Comparison of ENCODE assay signal across 8 cellular contexts in the genomic region with DNA sequence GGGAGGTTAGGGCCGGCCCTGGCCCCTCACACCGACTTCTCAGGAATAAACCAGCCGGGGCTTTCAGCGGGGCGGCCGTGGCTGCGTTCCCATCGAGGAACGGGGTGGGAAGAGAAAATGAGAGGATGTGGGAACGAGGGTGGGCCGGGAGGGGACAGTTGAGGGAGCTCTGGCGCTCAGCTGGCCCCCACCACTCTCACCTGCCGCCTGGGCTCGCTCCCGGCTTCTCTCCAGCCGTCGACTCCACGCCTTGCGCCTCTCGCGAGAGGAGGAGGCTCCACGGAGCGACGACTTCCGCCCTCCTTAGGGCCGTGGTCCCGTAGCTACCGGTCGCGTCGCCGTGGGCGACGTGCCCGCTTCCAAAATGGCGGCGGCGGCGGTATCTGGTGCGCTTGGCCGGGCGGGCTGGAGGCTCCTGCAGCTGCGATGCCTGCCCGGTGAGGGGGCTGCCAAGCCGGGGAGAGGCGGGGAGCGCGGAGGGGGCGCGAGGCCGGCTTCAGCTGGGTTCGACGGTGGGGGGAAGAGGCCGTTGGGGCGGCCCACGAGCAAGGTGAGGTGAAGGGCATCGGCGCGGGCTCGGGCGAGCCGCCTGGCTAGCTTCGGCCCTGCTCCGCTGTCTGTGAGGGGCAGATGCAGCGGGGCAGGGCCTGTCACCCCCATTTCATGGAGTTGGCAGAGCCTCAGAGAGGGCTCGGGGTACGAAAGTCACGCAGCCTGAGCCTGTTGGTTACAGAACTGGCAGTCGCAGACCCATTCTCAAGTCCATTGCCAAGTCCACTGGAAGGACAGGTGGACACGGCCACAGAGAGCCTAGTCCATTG. TPM values are rescaled to one million over a fixed set of nuclear protein-coding genes. Genes with fewer than 3 reads are reported as not detected.
DNase-seq lines count a peak whose midpoint lies in the region; ATAC-seq and TF ChIP-seq lines count a peak whose summit lies in the region.

A gene (minus strand): TSS at position 244 of the 821 bp plus-strand sequence. CDS start 6,457 bp downstream, outside the sequence.
A gene with protein sequence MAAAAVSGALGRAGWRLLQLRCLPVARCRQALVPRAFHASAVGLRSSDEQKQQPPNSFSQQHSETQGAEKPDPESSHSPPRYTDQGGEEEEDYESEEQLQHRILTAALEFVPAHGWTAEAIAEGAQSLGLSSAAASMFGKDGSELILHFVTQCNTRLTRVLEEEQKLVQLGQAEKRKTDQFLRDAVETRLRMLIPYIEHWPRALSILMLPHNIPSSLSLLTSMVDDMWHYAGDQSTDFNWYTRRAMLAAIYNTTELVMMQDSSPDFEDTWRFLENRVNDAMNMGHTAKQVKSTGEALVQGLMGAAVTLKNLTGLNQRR (plus strand): TSS at position 338 of the 821 bp plus-strand sequence. CDS start 27 bp downstream, at position 365.

- H3K4me2 ChIP-seq in DOHH2 (ENCODE audit: low read length) (peak within 1 kb of the TSS; percentile 90), GM23248 (ENCODE audit: unreplicated experiment) (peak within 1 kb of the TSS; percentile 97)

- H2AFZ ChIP-seq in GM23248: peak within 1 kb of the TSS; percentile 94

- POLR2A ChIA-PET in naive thymus-derived CD4-positive, alpha-beta T cell (lab: Charles Lee): interaction anchor here (0.6 to 6.4 kb wide), 22 partner anchors 9 to 288 kb away, joined by 3 to 95 read pairs (median 6); a partner anchor contains a TSS

- H3K9me3 Mint-ChIP-seq in activated T-helper 1 cell treated with anti-CD3 and anti-CD28 coated beads, Interleukin-12 subunit alpha, Interleukin-12 subunit beta, Interleukin-2, Interleukin-4 antibody, amounts not matched to agents 30 ng/mL and 10 ng/mL and 1 ng/mL, durations not matched to agents 14 hours and 24 hours and 36 hours: no peaks in the 10 kb centered on the region
- peaks cover 0 to 2% (median 0%) of the 10 kb centered on the region in 11 donors for H3K9me3 Mint-ChIP-seq in naive thymus-derived CD4-positive, alpha-beta T cell
- H3K9me3 Mint-ChIP-seq in stimulated activated memory B cell treated with anti-CD40 and anti-IgM and Interleukin-4, amounts not matched to agents 10 μg/mL and 1 μg/mL and 100 μg/mL, for 72 hours: no peaks in the 10 kb centered on the region

- H3K4me1 Mint-ChIP-seq in activated T-helper 1 cell treated with anti-CD3 and anti-CD28 coated beads, Interleukin-12 subunit alpha, Interleukin-12 subunit beta, Interleukin-2, Interleukin-4 antibody, amounts not matched to agents 30 ng/mL and 10 ng/mL and 1 ng/mL, durations not matched to agents 14 hours and 24 hours and 36 hours (ENCODE audit: low read depth): peaks cover 37% of the 10 kb centered on the region
- peaks cover 15 to 64% (median 45%) of the 10 kb centered on the region in 7 donors for H3K4me1 Mint-ChIP-seq in naive thymus-derived CD4-positive, alpha-beta T cell
- H3K4me1 Mint-ChIP-seq in stimulated activated memory B cell treated with anti-CD40 and anti-IgM and Interleukin-4, amounts not matched to agents 10 μg/mL and 1 μg/mL and 100 μg/mL, for 72 hours: peaks cover 20% of the 10 kb centered on the region

- peak; percentile 98 for DNase-seq in GM23248
- peak; percentile 87 to 89 for DNase-seq in Kasumi-1 (lab: John Stamatoyannopoulos, UW)
- DNase-seq in RPMI7951 (ENCODE audit: low read depth): peak; percentile 91
- peak; percentile 90 for DNase-seq in activated T-helper 1 cell treated with anti-CD3 and anti-CD28 coated beads, Interleukin-12 subunit alpha, Interleukin-12 subunit beta, Interleukin-2, Interleukin-4 antibody, amounts not matched to agents 30 ng/mL and 10 ng/mL and 1 ng/mL, durations not matched to agents 14 hours and 24 hours and 36 hours (ENCODE audit: low spot score)
- DNase-seq in fibroblast of gingiva (ENCODE audit: low read depth): peak; percentile 91
- DNase-seq in naive thymus-derived CD4-positive, alpha-beta T cell: peak; percentile 83 to 94 (median 88)

- peaks cover 14% of the 10 kb centered on the region for H3K36me3 Mint-ChIP-seq in activated T-helper 1 cell treated with anti-CD3 and anti-CD28 coated beads, Interleukin-12 subunit alpha, Interleukin-12 subunit beta, Interleukin-2, Interleukin-4 antibody, amounts not matched to agents 30 ng/mL and 10 ng/mL and 1 ng/mL, durations not matched to agents 14 hours and 24 hours and 36 hours (ENCODE audit: low read depth)
- peaks cover 4 to 9% (median 5%) of the 10 kb centered on the region in 5 donors for H3K36me3 Mint-ChIP-seq in naive thymus-derived CD4-positive, alpha-beta T cell
- peaks cover 9% of the 10 kb centered on the region for H3K36me3 Mint-ChIP-seq in stimulated activated memory B cell treated with anti-CD40 and anti-IgM and Interleukin-4, amounts not matched to agents 10 μg/mL and 1 μg/mL and 100 μg/mL, for 72 hours

- 0 to 1% methylated on average over 47 to 62 of the region's 70 CpGs for WGBS in GM23248 (ENCODE audit: low coverage in 1 of 2, low lambda C conversion rate in 2 of 2, missing lambda C conversion rate in 2 of 2), 2 experiments

- peaks cover 69% of the 10 kb centered on the region for H3K79me2 ChIP-seq in DOHH2 (ENCODE audit: control insufficient read depth, low read length)
- peaks cover 67% of the 10 kb centered on the region for H3K79me2 ChIP-seq in GM23248 (ENCODE audit: insufficient read depth)

- CTCF ChIA-PET in naive thymus-derived CD4-positive, alpha-beta T cell (lab: Charles Lee): interaction anchor here (0.5 to 3.1 kb wide), 6 partner anchors 12 to 147 kb away, joined by 3 to 22 read pairs (median 6); a partner anchor contains a TSS

- H3K9me3 ChIP-seq in DOHH2 (ENCODE audit: control insufficient read depth, insufficient read depth, low read length): no peaks in the 10 kb centered on the region
- no peaks in the 10 kb centered on the region for H3K9me3 ChIP-seq in GM23248 (ENCODE audit: low read depth)
- no peaks in the 10 kb centered on the region for H3K9me3 ChIP-seq in naive thymus-derived CD4-positive, alpha-beta T cell (ENCODE audit: control insufficient read depth in 2 of 3, low read length in 3 of 3)

- H3K4me3 ChIP-seq in DOHH2 (ENCODE audit: low read length) (peak within 1 kb of the TSS; percentile 82), GM23248 (peak within 1 kb of the TSS; percentile 92)
- peak within 1 kb of the TSS; percentile 84 for H3K4me3 ChIP-seq in naive thymus-derived CD4-positive, alpha-beta T cell (ENCODE audit: low read length)

- H3K4me1 ChIP-seq in DOHH2 (ENCODE audit: control insufficient read depth, low read length): peaks cover 22% of the 10 kb centered on the region
- peaks cover 4% of the 10 kb centered on the region for H3K4me1 ChIP-seq in GM23248 (ENCODE audit: insufficient read depth)
- H3K4me1 ChIP-seq in naive thymus-derived CD4-positive, alpha-beta T cell (ENCODE audit: control insufficient read depth in 2 of 2, insufficient read depth in 2 of 2, low read length in 2 of 2): peaks cover 7 to 17% of the 10 kb centered on the region in 2 donors

- intact Hi-C loops in activated T-helper 1 cell treated with anti-CD3 and anti-CD28 coated beads, Interleukin-12 subunit alpha, Interleukin-12 subunit beta, Interleukin-2, Interleukin-4 antibody, amounts not matched to agents 30 ng/mL and 10 ng/mL and 1 ng/mL, durations not matched to agents 14 hours and 24 hours and 36 hours (cut with micrococcal nuclease): loop anchor here (1.0 to 10.0 kb wide), 9 partner anchors 15 to 513 kb away; a partner anchor contains a TSS
- intact Hi-C loops in naive thymus-derived CD4-positive, alpha-beta T cell (cut with micrococcal nuclease): loop anchor here (1.0 to 10.0 kb wide), 14 partner anchors 13 to 1183 kb away; a partner anchor contains a TSS

- peaks cover 27% of the 10 kb centered on the region for H3K36me3 ChIP-seq in DOHH2 (ENCODE audit: control insufficient read depth, low read length)
- H3K36me3 ChIP-seq in GM23248 (ENCODE audit: low read depth): peaks cover 9% of the 10 kb centered on the region
- peaks cover 0 to 24% (median 3%) of the 10 kb centered on the region in 3 experiments for H3K36me3 ChIP-seq in naive thymus-derived CD4-positive, alpha-beta T cell (ENCODE audit: control insufficient read depth in 2 of 3, insufficient read depth in 3 of 3, low read length in 3 of 3)

- H3K27ac ChIP-seq in DOHH2 (ENCODE audit: low read depth, low read length): peak within 1 kb of the TSS; percentile 57
- H3K27ac ChIP-seq in GM23248: peak within 1 kb of the TSS; percentile 49
- H3K27ac ChIP-seq in naive thymus-derived CD4-positive, alpha-beta T cell (ENCODE audit: low read depth, low read length): peak within 1 kb of the TSS; percentile 87

- no peak for TF ChIP-seq CTCF in DOHH2 (IDR thresholded peaks at IDR 0.05; ENCODE audit: low read depth, low read length, poor library complexity, severe bottlenecking)

- in situ Hi-C loops in GM23248 (cut with MboI): no loop called here

- H3K27me3 ChIP-seq in DOHH2 (ENCODE audit: control insufficient read depth, low read length) (no peaks in the 10 kb centered on the region), GM23248 (replicated peaks; ENCODE audit: insufficient read depth) (no peaks in the 10 kb centered on the region)
- H3K27me3 ChIP-seq in naive thymus-derived CD4-positive, alpha-beta T cell (ENCODE audit: control insufficient read depth in 2 of 2, insufficient read depth in 2 of 2, low read length in 2 of 2): no peaks in the 10 kb centered on the region

- H3K9ac ChIP-seq in GM23248: peak within 1 kb of the TSS; percentile 96

- H4K20me1 ChIP-seq in DOHH2 (ENCODE audit: control insufficient read depth, insufficient read depth, low read depth, low read length): no peaks in the 10 kb centered on the region
- H4K20me1 ChIP-seq in GM23248 (ENCODE audit: insufficient read depth): no peaks in the 10 kb centered on the region; the same call in 1 of the 2 replicates

- ATAC-seq in naive thymus-derived CD4-positive, alpha-beta T cell: peak; percentile 99
- ATAC-seq in stimulated activated memory B cell treated with anti-CD40 and anti-IgM and Interleukin-4, amounts not matched to agents 10 μg/mL and 1 μg/mL and 100 μg/mL, for 72 hours: peak; percentile 100

- peak within 1 kb of the TSS; percentile 94 for H3K4me3 Mint-ChIP-seq in activated T-helper 1 cell treated with anti-CD3 and anti-CD28 coated beads, Interleukin-12 subunit alpha, Interleukin-12 subunit beta, Interleukin-2, Interleukin-4 antibody, amounts not matched to agents 30 ng/mL and 10 ng/mL and 1 ng/mL, durations not matched to agents 14 hours and 24 hours and 36 hours
- H3K4me3 Mint-ChIP-seq in naive thymus-derived CD4-positive, alpha-beta T cell: peak within 1 kb of the TSS; percentile 90 to 97 (median 92)
- peak within 1 kb of the TSS; percentile 95 for H3K4me3 Mint-ChIP-seq in stimulated activated memory B cell treated with anti-CD40 and anti-IgM and Interleukin-4, amounts not matched to agents 10 μg/mL and 1 μg/mL and 100 μg/mL, for 72 hours

- no peaks in the 10 kb centered on the region for H3K27me3 Mint-ChIP-seq in activated T-helper 1 cell treated with anti-CD3 and anti-CD28 coated beads, Interleukin-12 subunit alpha, Interleukin-12 subunit beta, Interleukin-2, Interleukin-4 antibody, amounts not matched to agents 30 ng/mL and 10 ng/mL and 1 ng/mL, durations not matched to agents 14 hours and 24 hours and 36 hours (ENCODE audit: insufficient read depth)
- H3K27me3 Mint-ChIP-seq in naive thymus-derived CD4-positive, alpha-beta T cell: no peaks in the 10 kb centered on the region
- H3K27me3 Mint-ChIP-seq in stimulated activated memory B cell treated with anti-CD40 and anti-IgM and Interleukin-4, amounts not matched to agents 10 μg/mL and 1 μg/mL and 100 μg/mL, for 72 hours: no peaks in the 10 kb centered on the region

- H3K27ac Mint-ChIP-seq in activated T-helper 1 cell treated with anti-CD3 and anti-CD28 coated beads, Interleukin-12 subunit alpha, Interleukin-12 subunit beta, Interleukin-2, Interleukin-4 antibody, amounts not matched to agents 30 ng/mL and 10 ng/mL and 1 ng/mL, durations not matched to agents 14 hours and 24 hours and 36 hours: peak within 1 kb of the TSS; percentile 90
- peak within 1 kb of the TSS; percentile 75 to 96 (median 90) for H3K27ac Mint-ChIP-seq in naive thymus-derived CD4-positive, alpha-beta T cell
- H3K27ac Mint-ChIP-seq in stimulated activated memory B cell treated with anti-CD40 and anti-IgM and Interleukin-4, amounts not matched to agents 10 μg/mL and 1 μg/mL and 100 μg/mL, for 72 hours: peak within 1 kb of the TSS; percentile 95

- H3F3A ChIP-seq in DOHH2 (ENCODE audit: control insufficient read depth, insufficient read depth) (no peaks in the 10 kb centered on the region), GM23248 (ENCODE audit: insufficient read depth) (peaks cover 4% of the 10 kb centered on the region; the same call in 1 of the 2 replicates)

- H3K9me2 ChIP-seq in DOHH2 (replicated peaks; ENCODE audit: control insufficient read depth, low read length): no peaks in the 10 kb centered on the region
- H3K9me2 ChIP-seq in GM23248 (ENCODE audit: insufficient read depth): no peaks in the 10 kb centered on the region

RNA-seq across cellular contexts. Expression of the first gene that starts in this region (rescaled TPM):
- 35.7 TPM in 2 replicates for total RNA-seq in GM23248 (2014; rRNA removed; shearing (Covaris generic))
- polyA plus RNA-seq in GM23248 (2016; fragmentation: Nextera tagmentation; extraction: Ambion mirVana): 45.1 and 55.2 TPM in 2 replicates
- total RNA-seq in RPMI7951 (2014; rRNA removed; shearing (Covaris generic)): 68.0 and 68.9 TPM in 2 replicates
- 98.0 and 98.4 TPM in 2 replicates for total RNA-seq in activated T-helper 1 cell treated with anti-CD3 and anti-CD28 coated beads, Interleukin-12 subunit alpha, Interleukin-12 subunit beta, Interleukin-2, Interleukin-4 antibody, amounts not matched to agents 30 ng/mL and 10 ng/mL and 1 ng/mL, durations not matched to agents 14 hours and 24 hours and 36 hours
- 10 to 100 TPM; 33.6 to 52.8 (median 35.8) TPM for total RNA-seq in naive thymus-derived CD4-positive, alpha-beta T cell
- polyA plus RNA-seq in naive thymus-derived CD4-positive, alpha-beta T cell: 100 to 1,000 TPM in 1 of 2 donors, 10 to 100 TPM in 1; 65.2 to 119 TPM

RNA-seq across cellular contexts. Expression of the second gene that starts in this region (rescaled TPM):
- 31.5 and 41.3 TPM in 2 replicates for total RNA-seq in GM23248 (2014; rRNA removed; shearing (Covaris generic))
- 41.4 and 41.8 TPM in 2 replicates for polyA plus RNA-seq in GM23248 (2016; fragmentation: Nextera tagmentation; extraction: Ambion mirVana)
- 51.3 and 56.6 TPM in 2 replicates for total RNA-seq in RPMI7951 (2014; rRNA removed; shearing (Covaris generic))
- total RNA-seq in activated T-helper 1 cell treated with anti-CD3 and anti-CD28 coated beads, Interleukin-12 subunit alpha, Interleukin-12 subunit beta, Interleukin-2, Interleukin-4 antibody, amounts not matched to agents 30 ng/mL and 10 ng/mL and 1 ng/mL, durations not matched to agents 14 hours and 24 hours and 36 hours: 51.2 and 51.6 TPM in 2 replicates
- total RNA-seq in naive thymus-derived CD4-positive, alpha-beta T cell: 10 to 100 TPM; 16.4 to 45.4 (median 36.6) TPM
- polyA plus RNA-seq in naive thymus-derived CD4-positive, alpha-beta T cell: 10 to 100 TPM; 25.7 to 51.7 TPM

Comparison
In these comparisons a context has a peak if more than half of its experiments do, and no peak if none do; other contexts are left out.
1. Peak in every context shown above with its lines: DNase-seq, ATAC-seq, H3K4me3 ChIP-seq and H3K27ac ChIP-seq.